ENCODE assay signal across 1 cellular context in genomic region chr22:45671783-45672563, GRCh38.
TF ChIP-seq lines count a peak whose summit lies in the region.

TSS of gene ATXN10 (plus strand) at chr22:45671834. CDS start at chr22:45672064, 230 bp downstream.

TF ChIP-seq in K562, 482 proteins besides CTCF, POLR2A, EP300 and RAD21 (continued from another document and continues in another):
- no peak for TF ChIP-seq CHAMP1 (IDR thresholded peaks at IDR 0.05)
- TF ChIP-seq TRIM24 (IDR thresholded peaks at IDR 0.05), result no peak
- TF ChIP-seq E2F6 (IDR thresholded peaks at IDR 0.05; ENCODE audit: borderline replicate concordance in 1 of 2, extremely low read depth in 1 of 2, insufficient read depth in 1 of 2, insufficient read length in 1 of 2, low read depth in 1 of 2, low read length in 1 of 2, poor library complexity in 1 of 2, severe bottlenecking in 1 of 2), result peak; percentile 47 to 85
- TF ChIP-seq ZNF41 (CRISPR knock-in tag; conservative IDR thresholded peaks at IDR 0.05), result no peak
- peak; percentile 32 for TF ChIP-seq PHF20 (IDR thresholded peaks at IDR 0.05; ENCODE audit: partially characterized antibody)
- no peak for TF ChIP-seq NFXL1 (CRISPR knock-in tag; IDR thresholded peaks at IDR 0.05)
- TF ChIP-seq SMARCC2 (IDR thresholded peaks at IDR 0.05; ENCODE audit: low read depth), result no peak
- TF ChIP-seq KAT2B (IDR thresholded peaks at IDR 0.05; ENCODE audit: low read depth, low read length), result no peak
- TF ChIP-seq ZNF184 (CRISPR knock-in tag; IDR thresholded peaks at IDR 0.05), result no peak
- TF ChIP-seq CCNT2 (IDR thresholded peaks at IDR 0.05; ENCODE audit: borderline replicate concordance, extremely low read depth, insufficient read length, low read depth, low read length), result peak; percentile 14
- TF ChIP-seq ZBTB7A (IDR thresholded peaks at IDR 0.05; ENCODE audit: borderline replicate concordance, control insufficient read depth, low read depth, low read length), result peak; percentile 60; the same call in 1 of the 2 replicates
- TF ChIP-seq ZNF263 (CRISPR knock-in tag; IDR thresholded peaks at IDR 0.05; ENCODE audit: borderline replicate concordance), result peak; percentile 91
- TF ChIP-seq MAX (CRISPR knock-in tag; IDR thresholded peaks at IDR 0.05), result peak; percentile 77
- TF ChIP-seq MXD1 (CRISPR knock-in tag; IDR thresholded peaks at IDR 0.05; ENCODE audit: borderline replicate concordance, poor library complexity, severe bottlenecking), result peak; percentile 38
- no peak for TF ChIP-seq ZNF134 (CRISPR knock-in tag; conservative IDR thresholded peaks at IDR 0.05)
- peak; percentile 27 for TF ChIP-seq TBP (optimal IDR thresholded peaks at IDR 0.05; ENCODE audit: low read depth, low read length)
- no peak for TF ChIP-seq ZBTB9 (CRISPR knock-in tag; IDR thresholded peaks at IDR 0.05)
- TF ChIP-seq NBN (IDR thresholded peaks at IDR 0.05; ENCODE audit: low read depth), result no peak
- TF ChIP-seq HNRNPL (IDR thresholded peaks at IDR 0.05; ENCODE audit: low read depth, low read length), result no peak
- TF ChIP-seq TCF7L2 (IDR thresholded peaks at IDR 0.05; ENCODE audit: low read depth, low read length), result no peak
- TF ChIP-seq PHTF2 (CRISPR knock-in tag; IDR thresholded peaks at IDR 0.05), result no peak
- TF ChIP-seq MXI1 (IDR thresholded peaks at IDR 0.05; ENCODE audit: low read depth, low read length), result no peak
- peak; percentile 43 for TF ChIP-seq TAF1 (IDR thresholded peaks at IDR 0.05; ENCODE audit: control insufficient read depth, extremely low read depth, insufficient read depth, low read length, severe bottlenecking)
- TF ChIP-seq NRF1 (conservative IDR thresholded peaks at IDR 0.05 in 1 of 2, IDR thresholded peaks at IDR 0.05 in 1 of 2), result no peak; a peak in 3 of 4 replicates
- TF ChIP-seq USF1 (CRISPR knock-in tag; IDR thresholded peaks at IDR 0.05), result 0 out of 2 replicates have a peak, but pooled peaks have one; percentile 6
- no peak for TF ChIP-seq SPI1 (IDR thresholded peaks at IDR 0.05; ENCODE audit: borderline replicate concordance, low read depth, low read length)
- TF ChIP-seq L3MBTL2 (IDR thresholded peaks at IDR 0.05), result peak; percentile 94
- peak; percentile 4 for TF ChIP-seq HNRNPLL (IDR thresholded peaks at IDR 0.05; ENCODE audit: low read depth, low read length, poor library complexity, severe bottlenecking)
- TF ChIP-seq RNF2 (IDR thresholded peaks at IDR 0.05), result no peak
- peak; percentile 60; the same call in 1 of the 2 replicates for TF ChIP-seq EP400 (IDR thresholded peaks at IDR 0.05)
- no peak for TF ChIP-seq TCF7 (IDR thresholded peaks at IDR 0.05; ENCODE audit: borderline replicate concordance)
- TF ChIP-seq HES1 (IDR thresholded peaks at IDR 0.05; ENCODE audit: low read depth), result no peak
- TF ChIP-seq ZBTB26 (CRISPR knock-in tag; IDR thresholded peaks at IDR 0.05), result no peak
- TF ChIP-seq NCOA1 (IDR thresholded peaks at IDR 0.05; ENCODE audit: low read depth), result no peak
- peak; percentile 23 for TF ChIP-seq RBM25 (IDR thresholded peaks at IDR 0.05; ENCODE audit: low read depth, low read length, severe bottlenecking)
- no peak for TF ChIP-seq ARNT (IDR thresholded peaks at IDR 0.05)
- TF ChIP-seq HEY1 (CRISPR knock-in tag; IDR thresholded peaks at IDR 0.05; ENCODE audit: borderline replicate concordance), result no peak
- TF ChIP-seq ZNF124 (CRISPR knock-in tag; IDR thresholded peaks at IDR 0.05), result no peak
- peak; percentile 74 for TF ChIP-seq MYC (IDR thresholded peaks at IDR 0.05; ENCODE audit: low read depth, low read length)
- no peak for TF ChIP-seq MYC (CRISPR knock-in tag; IDR thresholded peaks at IDR 0.05; ENCODE audit: borderline replicate concordance, low read depth)
- TF ChIP-seq EGR1 (conservative IDR thresholded peaks at IDR 0.05), result peak; percentile 45
- peak; percentile 38; the same call in 1 of the 2 replicates for TF ChIP-seq ARID4B (CRISPR knock-in tag; IDR thresholded peaks at IDR 0.05)
- TF ChIP-seq HNRNPK (IDR thresholded peaks at IDR 0.05; ENCODE audit: low read depth, low read length, poor library complexity, severe bottlenecking), result peak; percentile 15
- TF ChIP-seq ZNF740 (CRISPR knock-in tag; IDR thresholded peaks at IDR 0.05), result 0 out of 2 replicates have a peak, but pooled peaks have one; percentile 26
- no peak for TF ChIP-seq ZNF740 (tag; IDR thresholded peaks at IDR 0.05)
- TF ChIP-seq CREB1 (IDR thresholded peaks at IDR 0.05), result no peak
- 0 out of 2 replicates have a peak, but pooled peaks have one; percentile 25 for TF ChIP-seq CREB1 (CRISPR knock-in tag; IDR thresholded peaks at IDR 0.05)
- TF ChIP-seq ATF1 (CRISPR knock-in tag; IDR thresholded peaks at IDR 0.05), result no peak
- TF ChIP-seq ATF1 (tag; IDR thresholded peaks at IDR 0.05), result peak; percentile 66
- TF ChIP-seq ADNP (tag; IDR thresholded peaks at IDR 0.05), result no peak
- TF ChIP-seq POLR2B (IDR thresholded peaks at IDR 0.05; ENCODE audit: low read depth, partially characterized antibody), result peak; percentile 63
- no peak for TF ChIP-seq E2F3 (CRISPR knock-in tag; IDR thresholded peaks at IDR 0.05)
